ENCODE assay signal across 10 cellular contexts in genomic region chr1:26318338-26319064, GRCh38. TPM values are rescaled to one million over a fixed set of nuclear protein-coding genes. Genes with fewer than 3 reads are reported as not detected.
DNase-seq lines count a peak whose midpoint lies in the region; ATAC-seq and TF ChIP-seq lines count a peak whose summit lies in the region.
"Had no signal": no experiment of that assay in that cellular context is flagged by ENCODE, and none has a peak within 500 bp of the region (broad histone marks: within the 10 kb centered on the region; RNA-seq: fewer than 3 reads in every experiment).

No MANE protein-coding gene starts in this region.

- no peak overlapping the region for H4K5ac ChIP-seq in H9 (ENCODE audit: insufficient read length, low read depth, low read length)

- no peak overlapping the region for H3K14ac ChIP-seq in H9 (ENCODE audit: insufficient read depth, low read length)

- ATAC-seq in activated T-cell treated with anti-CD3 and anti-CD28 coated beads, Interleukin-2, amount 50 U/mL, for 72 hours (replicated peaks in 1 of 2): peak; percentile 47
- no peak for ATAC-seq in naive B cell (ENCODE audit: low read depth in 2 of 2)
- ATAC-seq: PC-3 had no signal

- H3K4me1 Mint-ChIP-seq in H9 (peaks cover 34 to 50% of the 10 kb centered on the region in 2 experiments), naive B cell (peaks cover 70 to 86% (median 77%) of the 10 kb centered on the region in 3 donors), chondrocyte (ENCODE audit: low read depth) (peaks cover 5% of the 10 kb centered on the region)
- H3K4me1 Mint-ChIP-seq in activated T-cell treated with anti-CD3 and anti-CD28 coated beads, Interleukin-2, amount 50 U/mL, for 72 hours (ENCODE audit: low read depth): peaks cover 83% of the 10 kb centered on the region

- no peak overlapping the region for H2AK5ac ChIP-seq in H9 (ENCODE audit: insufficient read length, low read length)

- H3K27me3 ChIP-seq in H9 (ENCODE audit: insufficient read depth, low read length): no peaks in the 10 kb centered on the region

- H3K4me3 Mint-ChIP-seq in H9 (no peak overlapping the region), naive B cell (peak overlapping the region; percentile 93 to 99 (median 99)), chondrocyte (ENCODE audit: unreplicated experiment) (no peak overlapping the region)
- peak overlapping the region; percentile 96 to 97 for H3K4me3 Mint-ChIP-seq in activated T-cell treated with anti-CD3 and anti-CD28 coated beads, Interleukin-2, amount 50 U/mL, for 72 hours

- H3K79me2 ChIP-seq in H9 (ENCODE audit: insufficient read depth, low read length): no peaks in the 10 kb centered on the region

- no peak overlapping the region for H4K8ac ChIP-seq in H9 (replicated peaks; ENCODE audit: insufficient read length, low read depth, low read length)

- no peak overlapping the region for H2BK12ac ChIP-seq in H9 (ENCODE audit: insufficient read length, low read depth, low read length)

- no peak overlapping the region for H3K4ac ChIP-seq in H9 (ENCODE audit: low read depth, low read length)

- H3K23me2 ChIP-seq in H9 (ENCODE audit: insufficient read length, low read depth, low read length, poor library complexity, severe bottlenecking): no peaks in the 10 kb centered on the region

- no peak overlapping the region for H2AFZ ChIP-seq in H9 (ENCODE audit: low read length)

- H3K79me1 ChIP-seq in H9 (ENCODE audit: insufficient read depth, low read depth, low read length, poor library complexity, severe bottlenecking): no peaks in the 10 kb centered on the region

- H3K23ac ChIP-seq in H9 (ENCODE audit: insufficient read length, low read depth, low read length): no peak overlapping the region

- no peaks in the 10 kb centered on the region for H3K4me1 ChIP-seq in H9 (ENCODE audit: insufficient read depth, low read length)

- no peak overlapping the region for H2BK120ac ChIP-seq in H9 (ENCODE audit: low read depth, low read length, poor library complexity, severe bottlenecking)

- no peak overlapping the region for H3K27ac ChIP-seq in H9 (ENCODE audit: insufficient read length, low read depth, low read length)

- no peaks in the 10 kb centered on the region; the same call in 1 of the 2 replicates for H3K27me3 Mint-ChIP-seq in H9 (ENCODE audit: low read depth)
- H3K27me3 Mint-ChIP-seq in activated T-cell treated with anti-CD3 and anti-CD28 coated beads, Interleukin-2, amount 50 U/mL, for 72 hours (ENCODE audit: low read depth): no peaks in the 10 kb centered on the region
- no peaks in the 10 kb centered on the region for H3K27me3 Mint-ChIP-seq in naive B cell
- peaks cover 5% of the 10 kb centered on the region for H3K27me3 Mint-ChIP-seq in chondrocyte (ENCODE audit: low read depth)

- no peak overlapping the region for H4K91ac ChIP-seq in H9 (ENCODE audit: insufficient read length, low read depth, low read length)

- H3T11ph ChIP-seq in H9 (ENCODE audit: low read length): no peak overlapping the region

- H2BK20ac ChIP-seq in H9 (ENCODE audit: low read depth, low read length, poor library complexity, severe bottlenecking): no peak overlapping the region

- H3K27ac Mint-ChIP-seq in H9 (peak overlapping the region; percentile 44 to 78 (median 68); a peak in 3 of 7 replicates), naive B cell (peak overlapping the region; percentile 87 to 98 (median 96)), chondrocyte (ENCODE audit: unreplicated experiment) (no peak overlapping the region)
- peak overlapping the region; percentile 81 for H3K27ac Mint-ChIP-seq in activated T-cell treated with anti-CD3 and anti-CD28 coated beads, Interleukin-2, amount 50 U/mL, for 72 hours

- no peak for TF ChIP-seq CTCF in H9 (conservative IDR thresholded peaks at IDR 0.05)
- TF ChIP-seq CTCF in chondrocyte (IDR thresholded peaks at IDR 0.05): no peak

- DNase-seq in Ammon's horn (ENCODE audit: low spot score) (peak; percentile 51), H9 (no peak), naive B cell (peak; percentile 43), kidney tubule cell (ENCODE audit: low spot score) (no peak), chondrocyte (ENCODE audit: low spot score) (no peak), NCI-H1048 (lab: John Stamatoyannopoulos, UW) (no peak), NCI-H226 (no peak)
- peak; percentile 73 to 76 for DNase-seq in activated T-cell treated with anti-CD3 and anti-CD28 coated beads, Interleukin-2, amount 50 U/mL, for 72 hours
- DNase-seq: amniotic stem cell, PC-3 had no signal

- H2BK5ac ChIP-seq in H9 (ENCODE audit: insufficient read length, low read length): no peak overlapping the region

- no CpG with 5 or more reads among the region's 9 CpGs for WGBS in H9 (ENCODE audit: extremely low coverage, insufficient read length, low lambda C conversion rate)

- H3K4me2 ChIP-seq in H9 (ENCODE audit: insufficient read depth, insufficient read length, low read length): no peak overlapping the region

- H2BK15ac ChIP-seq in H9 (ENCODE audit: low read depth, low read length): no peak overlapping the region

- H3K18ac ChIP-seq in H9 (ENCODE audit: insufficient read length, low read depth, low read length): no peak overlapping the region

- H3K56ac ChIP-seq in H9 (ENCODE audit: insufficient read length, low read depth, low read length): no peak overlapping the region

- no peaks in the 10 kb centered on the region for H4K20me1 ChIP-seq in H9 (ENCODE audit: control insufficient read depth, insufficient read depth, insufficient read length)

- H3K9ac ChIP-seq in H9 (ENCODE audit: extremely low read depth, insufficient read length, low read length): no peak overlapping the region

- no peaks in the 10 kb centered on the region for H3K9me3 ChIP-seq in H9 (ENCODE audit: control insufficient read depth, low read depth, low read length)

- H3K36me3 Mint-ChIP-seq in H9 (ENCODE audit: insufficient read depth in 1 of 3, low read depth in 3 of 3) (peaks cover 10 to 23% (median 16%) of the 10 kb centered on the region in 3 experiments; a peak in 6 of 7 replicates), naive B cell (peaks cover 21 to 42% of the 10 kb centered on the region in 2 donors), chondrocyte (ENCODE audit: low read depth) (no peaks in the 10 kb centered on the region)
- peaks cover 6 to 10% of the 10 kb centered on the region in 2 donors for H3K36me3 Mint-ChIP-seq in activated T-cell treated with anti-CD3 and anti-CD28 coated beads, Interleukin-2, amount 50 U/mL, for 72 hours (ENCODE audit: insufficient read depth in 2 of 2)

- H3K9me3 Mint-ChIP-seq in H9 (no peaks in the 10 kb centered on the region), naive B cell (peaks cover 0 to 2% (median 0%) of the 10 kb centered on the region in 7 donors), chondrocyte (ENCODE audit: low read depth) (no peaks in the 10 kb centered on the region)
- H3K9me3 Mint-ChIP-seq in activated T-cell treated with anti-CD3 and anti-CD28 coated beads, Interleukin-2, amount 50 U/mL, for 72 hours: no peaks in the 10 kb centered on the region

RNA-seq across cellular contexts. Expression of gene CD52, which starts 0.7 kb away (rescaled TPM):
- 3.8 and 4.1 TPM in 2 replicates for total RNA-seq in H9 (2021)
- 100 to 1,000 TPM; 213 to 245 TPM for total RNA-seq in activated T-cell treated with anti-CD3 and anti-CD28 coated beads, Interleukin-2, amount 50 U/mL, for 72 hours
- polyA plus RNA-seq in naive B cell (ENCODE audit: low read depth in 6 of 6): over 10,000 TPM; 10,565 to 16,920 (median 13,137) TPM
- not detected in 3 replicates for total RNA-seq in chondrocyte
- total RNA-seq: PC-3 had no signal

RNA-seq across cellular contexts. Expression of gene UBXN11, which starts 12.1 kb away (rescaled TPM):
- total RNA-seq in H9 (2021): 13.1 and 13.7 TPM in 2 replicates
- total RNA-seq in activated T-cell treated with anti-CD3 and anti-CD28 coated beads, Interleukin-2, amount 50 U/mL, for 72 hours: 10 to 100 TPM; 19.1 to 19.3 TPM
- 10 to 100 TPM in 2 of 6 donors, 1 to 10 TPM in 4; 4.3 to 15.7 (median 6.9) TPM for polyA plus RNA-seq in naive B cell (ENCODE audit: low read depth in 6 of 6)
- total RNA-seq in chondrocyte: 8.7 to 20.4 TPM (median 8.7 TPM) in 3 replicates

RNA-seq across cellular contexts. Expression of gene CRYBG2, which starts 35.4 kb away (rescaled TPM):
- total RNA-seq in H9 (2021): 11.8 and 12.8 TPM in 2 replicates
- 1 to 10 TPM; 1.6 to 2.3 TPM for total RNA-seq in activated T-cell treated with anti-CD3 and anti-CD28 coated beads, Interleukin-2, amount 50 U/mL, for 72 hours
- 1 to 10 TPM in 2 of 6 donors, under 1 TPM in 4; 0.06 to 1.8 (median 0.70) TPM for polyA plus RNA-seq in naive B cell (ENCODE audit: low read depth in 6 of 6)
- total RNA-seq in chondrocyte: not detected in 3 replicates

RNA-seq across cellular contexts. Expression of gene SH3BGRL3, which starts 38.6 kb away (rescaled TPM):
- total RNA-seq in H9 (2021) (86.2 and 86.3 TPM in 2 replicates), chondrocyte (156 to 175 TPM (median 162 TPM) in 3 replicates)
- total RNA-seq in activated T-cell treated with anti-CD3 and anti-CD28 coated beads, Interleukin-2, amount 50 U/mL, for 72 hours: 100 to 1,000 TPM; 148 to 165 TPM
- 1,000 to 10,000 TPM in 2 of 6 donors, 100 to 1,000 TPM in 4; 624 to 1,205 (median 832) TPM for polyA plus RNA-seq in naive B cell (ENCODE audit: low read depth in 6 of 6)

RNA-seq across cellular contexts. Expression of gene ZNF683, which starts 54.0 kb away (rescaled TPM):
- not detected in 2 replicates for total RNA-seq in H9 (2021)
- total RNA-seq in activated T-cell treated with anti-CD3 and anti-CD28 coated beads, Interleukin-2, amount 50 U/mL, for 72 hours: under 1 TPM in 1 of 2 donors, not detected in 1; 0.25 TPM
- polyA plus RNA-seq in naive B cell (ENCODE audit: low read depth in 6 of 6): not detected
- not detected in 3 replicates for total RNA-seq in chondrocyte
- total RNA-seq: PC-3 had no signal

Comparison
In these comparisons a context has a peak if more than half of its experiments do, and no peak if none do; other contexts are left out.
1. DNase-seq: peak in Ammon's horn (single experiment), activated T-cell treated with anti-CD3 and anti-CD28 coated beads, Interleukin-2, amount 50 U/mL, for 72 hours (2 of 2) and naive B cell (single experiment); none in H9 (single experiment), kidney tubule cell (single experiment), chondrocyte (single experiment), NCI-H1048 (single experiment) and NCI-H226 (single experiment).
2. H3K4me3 Mint-ChIP-seq: peak in activated T-cell treated with anti-CD3 and anti-CD28 coated beads, Interleukin-2, amount 50 U/mL, for 72 hours (2 of 2) and naive B cell (8 of 8); none in H9 (0 of 2) and chondrocyte (single experiment).
3. ATAC-seq: peak in activated T-cell treated with anti-CD3 and anti-CD28 coated beads, Interleukin-2, amount 50 U/mL, for 72 hours (2 of 2); none in naive B cell (0 of 2).
4. RNA of gene CD52, which starts 0.7 kb away (total RNA-seq): 213 to 245 TPM in activated T-cell treated with anti-CD3 and anti-CD28 coated beads, Interleukin-2, amount 50 U/mL, for 72 hours; 3.8 to 4.1 TPM in H9 and not detected in chondrocyte; every median in the first group is over 10 times any median in the second.